14 cellular contexts compared by ENCODE assay signal in genomic region chr4:76499461-76499860, GRCh38.
DNase-seq lines count a peak whose midpoint lies in the region; ATAC-seq and TF ChIP-seq lines count a peak whose summit lies in the region.
"Had no signal": no experiment of that assay in that cellular context is flagged by ENCODE, and none has a peak within 500 bp of the region (broad histone marks: within the 10 kb centered on the region; RNA-seq: fewer than 3 reads in every experiment).

No MANE protein-coding gene starts in this region.

- in situ Hi-C loops in KBM-7 (cut with MboI; ENCODE audit: low pct_unique_long_range_greater_than_20kb, low sequenced_read_pairs) = no loop called here

- no peak for DNase-seq in right lobe of liver
- DNase-seq in NCI-H2196 treated with DMSO at 0.1 percent for 48 hours (lab: John Stamatoyannopoulos, UW; ENCODE audit: unreplicated experiment) = no peak
- no peak for DNase-seq in DMS79 treated with DMSO at 0.1 percent for 48 hours (lab: John Stamatoyannopoulos, UW)
- DNase-seq in putamen (ENCODE audit: low spot score) = no peak
- no peak for DNase-seq in KBM-7
- DNase-seq: activated CD4-positive, alpha-beta T cell treated with anti-CD3 and anti-CD28 coated beads, Interleukin-2, amount 10 ng/mL, durations not matched to agents 24 days and 14 days; effector CD4-positive, alpha-beta T cell; retina; stimulated activated CD4-positive, alpha-beta T cell treated with anti-CD3 and anti-CD28 coated beads, Interleukin-4, amount 100 ng/mL, for 4 hours; stomach had no signal

- H3K4me1 ChIP-seq in right lobe of liver = peaks cover 0 to 56% (median 13%) of the 10 kb centered on the region in 4 donors
- H3K4me1 ChIP-seq: foreskin keratinocyte had no signal

- no peak for TF ChIP-seq POLR2A in right lobe of liver (IDR thresholded peaks at IDR 0.05)

- TF ChIP-seq CTCF in right lobe of liver (IDR thresholded peaks at IDR 0.05) = no peak

- ATAC-seq in GM18519 (IDR thresholded peaks at IDR 0.05; ENCODE audit: low FRiP score, unreplicated experiment) (peak; percentile 64), GM21423 (IDR thresholded peaks at IDR 0.05; ENCODE audit: unreplicated experiment) (peak; percentile 83), HG03108 (IDR thresholded peaks at IDR 0.05; ENCODE audit: unreplicated experiment) (peak; percentile 90), right lobe of liver (no peak)
- ATAC-seq: foreskin keratinocyte had no signal

- no peaks in the 10 kb centered on the region for H3K36me3 ChIP-seq in right lobe of liver
- H3K36me3 ChIP-seq: stomach had no signal

- no peaks in the 10 kb centered on the region for H3K27me3 ChIP-seq in right lobe of liver
- H3K27me3 ChIP-seq: foreskin keratinocyte had no signal

- no peaks in the 10 kb centered on the region for H3K9me3 ChIP-seq in right lobe of liver
- H3K9me3 ChIP-seq: stomach had no signal

- intact Hi-C loops in right lobe of liver (cut with DNase I) = loop anchor here in 1 of 2 donors (10.0 kb wide), 1 partner anchor 55 kb away; no protein-coding TSS in a partner anchor

- peak overlapping the region; percentile 47 to 90 (median 82) for H3K27ac ChIP-seq in right lobe of liver
- H3K27ac ChIP-seq: foreskin keratinocyte had no signal

- 57% methylated on average over 1 of the region's 4 CpGs for WGBS in right lobe of liver (ENCODE audit: insufficient coverage, low coverage, low lambda C conversion rate, missing lambda C conversion rate)

- no peak overlapping the region for H3K4me3 ChIP-seq in right lobe of liver
- H3K4me3 ChIP-seq: stomach had no signal

Comparison
In these comparisons a context has a peak if more than half of its experiments do, and no peak if none do; other contexts are left out.
1. ATAC-seq: peak in GM18519 (single experiment), GM21423 (single experiment) and HG03108 (single experiment); none in right lobe of liver (0 of 4).